ENCODE assay signal across 1 cellular context in genomic region chr16:2755158-2755557, GRCh38.
TF ChIP-seq lines count a peak whose summit lies in the region.

No MANE protein-coding gene starts in this region.

TF ChIP-seq in HepG2, 621 proteins besides CTCF, POLR2A, EP300 and RAD21:
- 0 out of 2 replicates have a peak, but pooled peaks have one; percentile 20 for TF ChIP-seq ZSCAN25 (CRISPR knock-in tag; IDR thresholded peaks at IDR 0.05)
- no peak for TF ChIP-seq TBL1XR1 (IDR thresholded peaks at IDR 0.05; ENCODE audit: borderline replicate concordance, low read length, partially characterized antibody)
- no peak for TF ChIP-seq ZNF788 (CRISPR knock-in tag; IDR thresholded peaks at IDR 0.05; ENCODE audit: borderline replicate concordance)
- TF ChIP-seq KDM4B (CRISPR knock-in tag; IDR thresholded peaks at IDR 0.05) = no peak
TF ChIP-seq in HepG2: peak in this region for 1.
